Comparison of ENCODE assay signal across 9 cellular contexts in the genomic region with DNA sequence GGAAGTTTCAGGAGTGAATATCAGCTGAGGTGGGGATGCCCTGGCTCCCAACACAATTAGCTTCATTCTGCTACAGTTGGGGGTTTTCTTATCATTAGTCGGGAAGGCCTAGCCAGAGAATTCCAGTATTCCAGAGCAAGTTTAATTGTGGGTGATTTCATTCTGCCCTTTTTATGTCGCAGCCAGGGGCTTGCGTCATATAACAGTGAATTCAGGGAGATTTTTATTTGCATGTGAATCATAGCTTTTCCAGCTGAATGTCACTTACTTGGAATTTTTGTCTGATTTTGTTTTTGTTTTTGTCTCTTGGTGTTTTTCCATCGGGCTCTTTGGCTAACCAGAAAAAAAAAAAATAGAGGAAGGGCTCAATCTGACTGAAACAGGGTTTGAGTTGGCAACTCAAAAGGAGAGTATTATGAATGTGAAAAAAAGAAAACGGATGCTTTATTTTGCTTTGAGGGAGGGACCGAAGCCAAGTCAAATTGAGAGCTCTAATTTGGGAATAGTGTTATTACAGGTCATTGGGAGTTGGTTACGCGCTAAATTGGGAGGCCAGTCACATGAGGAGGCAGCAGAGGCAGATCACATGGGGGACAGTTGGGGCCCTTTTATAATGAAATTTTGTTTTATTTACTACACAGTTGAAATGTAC.
DNase-seq lines count a peak whose midpoint lies in the region; ATAC-seq and TF ChIP-seq lines count a peak whose summit lies in the region.
"Had no signal": no experiment of that assay in that cellular context is flagged by ENCODE, and none has a peak within 500 bp of the region (broad histone marks: within the 10 kb centered on the region; RNA-seq: fewer than 3 reads in every experiment).

No MANE protein-coding gene starts in this region.

- no peak overlapping the region for H3K4me3 Mint-ChIP-seq in T-helper 2 cell treated with Interferon-gamma antibody and Interleukin-4, amounts not matched to agents 5 μg/mL and 100 μg/mL, for 36 hours
- H3K4me3 Mint-ChIP-seq in WTC11 = no peak overlapping the region

- no peaks in the 10 kb centered on the region for H3K36me3 Mint-ChIP-seq in T-helper 2 cell treated with Interferon-gamma antibody and Interleukin-4, amounts not matched to agents 5 μg/mL and 100 μg/mL, for 36 hours (ENCODE audit: low read depth)
- no peaks in the 10 kb centered on the region for H3K36me3 Mint-ChIP-seq in WTC11

- peaks cover 86% of the 10 kb centered on the region for H3K79me2 ChIP-seq in GM23248 (ENCODE audit: insufficient read depth)

- CTCF ChIA-PET in WTC11 (lab: Charles Lee) = interaction anchor here (0.6 to 5.0 kb wide), 7 partner anchors 9 to 128 kb away, joined by 3 to 26 read pairs (median 3); no protein-coding TSS in a partner anchor

- ATAC-seq in WTC11 = no peak
- ATAC-seq in GM21619 (IDR thresholded peaks at IDR 0.05; ENCODE audit: unreplicated experiment) = no peak

- H3K4me1 ChIP-seq in GM23248 (ENCODE audit: insufficient read depth) (peaks cover 60% of the 10 kb centered on the region), stomach smooth muscle (ENCODE audit: control insufficient read depth, insufficient read depth, low read length) (peaks cover 59% of the 10 kb centered on the region)

- no peak overlapping the region for H2AFZ ChIP-seq in GM23248

- peaks cover 39% of the 10 kb centered on the region for H3K27me3 Mint-ChIP-seq in T-helper 2 cell treated with Interferon-gamma antibody and Interleukin-4, amounts not matched to agents 5 μg/mL and 100 μg/mL, for 36 hours (ENCODE audit: low read depth)
- no peaks in the 10 kb centered on the region for H3K27me3 Mint-ChIP-seq in WTC11 (ENCODE audit: low read depth)

- H3K4me2 ChIP-seq in GM23248 (ENCODE audit: unreplicated experiment) = peak overlapping the region; percentile 88

- H3K27me3 ChIP-seq in GM23248 (replicated peaks; ENCODE audit: insufficient read depth) (no peaks in the 10 kb centered on the region), stomach smooth muscle (ENCODE audit: control insufficient read depth in 1 of 2, insufficient read depth in 2 of 2, low read length in 2 of 2) (no peaks in the 10 kb centered on the region)

- H3K4me3 ChIP-seq in GM23248 = peak overlapping the region; percentile 53
- no peak overlapping the region for H3K4me3 ChIP-seq in cardiac fibroblast (replicated peaks in 1 of 2; ENCODE audit: low read depth in 2 of 2, low read length in 2 of 2)
- H3K4me3 ChIP-seq in stomach smooth muscle (ENCODE audit: low read length in 2 of 2) = peak overlapping the region in 1 of 2 donors; percentile 40

- H3K9me3 ChIP-seq in GM23248 (ENCODE audit: low read depth) = no peaks in the 10 kb centered on the region
- H3K9me3 ChIP-seq in stomach smooth muscle (ENCODE audit: control insufficient read depth in 2 of 2, low read length in 2 of 2) = no peaks in the 10 kb centered on the region

- H3K27ac Mint-ChIP-seq in T-helper 2 cell treated with Interferon-gamma antibody and Interleukin-4, amounts not matched to agents 5 μg/mL and 100 μg/mL, for 36 hours = no peak overlapping the region
- H3K27ac Mint-ChIP-seq in WTC11 = no peak overlapping the region

- no peaks in the 10 kb centered on the region for H4K20me1 ChIP-seq in GM23248 (ENCODE audit: insufficient read depth)

- H3K4me1 Mint-ChIP-seq in T-helper 2 cell treated with Interferon-gamma antibody and Interleukin-4, amounts not matched to agents 5 μg/mL and 100 μg/mL, for 36 hours (ENCODE audit: low read depth) = peaks cover 17% of the 10 kb centered on the region
- H3K4me1 Mint-ChIP-seq in WTC11 = peaks cover 40% of the 10 kb centered on the region

- DNase-seq in GM23248 (peak; percentile 94), cardiac fibroblast (ENCODE audit: low read depth in 2 of 2) (peak; percentile 92), kidney glomerular epithelial cell (lab: John Stamatoyannopoulos, UW) (peak; percentile 69), WTC11 (ENCODE audit: low spot score) (no peak), GM19240 (ENCODE audit: insufficient read length, low spot score) (no peak)
- no peak for DNase-seq in T-helper 2 cell treated with Interferon-gamma antibody and Interleukin-4, amounts not matched to agents 5 μg/mL and 100 μg/mL, for 36 hours (ENCODE audit: low spot score)
- DNase-seq: activated naive CD4-positive, alpha-beta T cell treated with Interleukin-2 at 50 U/mL for 16 hours had no signal

- 4 to 5% methylated on average over 8 of the region's 8 CpGs for WGBS in GM23248 (ENCODE audit: low coverage in 1 of 2, low lambda C conversion rate in 2 of 2, missing lambda C conversion rate in 2 of 2), 2 experiments

- POLR2A ChIA-PET in WTC11 (lab: Charles Lee) = no interaction called here

- peak overlapping the region; percentile 69 for H3K9ac ChIP-seq in GM23248
- peak overlapping the region in 1 of 2 donors; percentile 36 for H3K9ac ChIP-seq in stomach smooth muscle (ENCODE audit: low read length in 2 of 2)

- TF ChIP-seq CTCF in cardiac fibroblast (IDR thresholded peaks at IDR 0.05; ENCODE audit: low read depth, low read length) = no peak
- no peak for TF ChIP-seq CTCF in WTC11 (IDR thresholded peaks at IDR 0.05)

- H3K27ac ChIP-seq in GM23248 (peak overlapping the region; percentile 88), stomach smooth muscle (ENCODE audit: low read length) (peak overlapping the region; percentile 73)

- no peaks in the 10 kb centered on the region for H3K9me2 ChIP-seq in GM23248 (ENCODE audit: insufficient read depth)

- H3K9me3 Mint-ChIP-seq in T-helper 2 cell treated with Interferon-gamma antibody and Interleukin-4, amounts not matched to agents 5 μg/mL and 100 μg/mL, for 36 hours = no peaks in the 10 kb centered on the region
- H3K9me3 Mint-ChIP-seq in WTC11 = no peaks in the 10 kb centered on the region

- H3K36me3 ChIP-seq in GM23248 (ENCODE audit: low read depth) (no peaks in the 10 kb centered on the region), stomach smooth muscle (ENCODE audit: control insufficient read depth in 2 of 2, insufficient read depth in 2 of 2, low read length in 2 of 2) (no peaks in the 10 kb centered on the region)

- in situ Hi-C loops in GM23248 (cut with MboI) = no loop called here

- peaks cover 38% of the 10 kb centered on the region for H3F3A ChIP-seq in GM23248 (ENCODE audit: insufficient read depth)

TF ChIP-seq in WTC11, 78 proteins besides CTCF, POLR2A, EP300 and RAD21 (continues in another document):
- TF ChIP-seq, protein P1, sequence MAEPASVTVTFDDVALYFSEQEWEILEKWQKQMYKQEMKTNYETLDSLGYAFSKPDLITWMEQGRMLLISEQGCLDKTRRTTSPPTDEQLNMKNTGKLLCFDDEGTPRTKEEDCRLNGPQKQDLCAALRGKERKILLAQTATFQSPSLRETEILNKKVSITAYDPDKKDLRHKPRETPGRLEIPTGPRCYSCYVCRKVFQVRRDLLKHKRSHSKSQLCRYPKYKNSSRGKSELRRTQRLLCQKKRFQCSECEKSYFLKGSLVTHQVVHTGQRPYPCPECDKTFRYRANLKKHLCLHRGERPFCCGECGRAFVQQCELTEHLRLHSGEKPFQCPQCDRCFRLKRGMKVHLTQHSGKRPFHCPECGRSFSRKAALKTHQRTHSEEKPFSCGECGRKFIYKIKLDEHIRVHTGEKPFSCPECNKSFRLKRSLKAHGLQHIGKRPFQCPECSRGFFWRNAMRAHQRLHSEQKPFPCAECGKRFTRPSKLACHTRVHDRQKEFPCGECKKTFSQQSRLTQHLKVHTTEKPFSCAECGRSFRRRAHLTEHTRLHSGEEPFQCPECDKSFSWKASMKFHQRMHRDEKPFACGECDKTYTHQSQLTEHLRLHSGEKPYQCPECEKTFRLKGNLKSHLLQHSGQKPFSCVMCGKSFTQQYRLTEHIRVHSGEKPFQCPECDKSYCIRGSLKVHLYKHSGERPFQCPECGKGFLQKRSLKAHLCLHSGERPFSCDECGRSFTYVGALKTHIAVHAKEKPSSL (CRISPR knock-in tag; conservative IDR thresholded peaks at IDR 0.05) = no peak
- TF ChIP-seq, protein P2, sequence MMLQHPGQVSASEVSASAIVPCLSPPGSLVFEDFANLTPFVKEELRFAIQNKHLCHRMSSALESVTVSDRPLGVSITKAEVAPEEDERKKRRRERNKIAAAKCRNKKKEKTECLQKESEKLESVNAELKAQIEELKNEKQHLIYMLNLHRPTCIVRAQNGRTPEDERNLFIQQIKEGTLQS (CRISPR knock-in tag; conservative IDR thresholded peaks at IDR 0.05) = no peak
- TF ChIP-seq, protein P3, sequence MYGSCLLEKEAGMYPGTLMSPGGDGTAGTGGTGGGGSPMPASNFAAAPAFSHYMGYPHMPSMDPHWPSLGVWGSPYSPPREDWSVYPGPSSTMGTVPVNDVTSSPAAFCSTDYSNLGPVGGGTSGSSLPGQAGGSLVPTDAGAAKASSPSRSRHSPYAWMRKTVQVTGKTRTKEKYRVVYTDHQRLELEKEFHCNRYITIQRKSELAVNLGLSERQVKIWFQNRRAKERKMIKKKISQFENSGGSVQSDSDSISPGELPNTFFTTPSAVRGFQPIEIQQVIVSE (CRISPR knock-in tag; IDR thresholded peaks at IDR 0.05; ENCODE audit: borderline replicate concordance) = no peak
- TF ChIP-seq FOXJ3 (CRISPR knock-in tag; IDR thresholded peaks at IDR 0.05; ENCODE audit: borderline replicate concordance) = no peak
- no peak for TF ChIP-seq GABPB1 (CRISPR knock-in tag; IDR thresholded peaks at IDR 0.05)
- no peak for TF ChIP-seq CBFB (CRISPR knock-in tag; IDR thresholded peaks at IDR 0.05; ENCODE audit: low read depth)
- TF ChIP-seq GRHL2 (CRISPR knock-in tag; IDR thresholded peaks at IDR 0.05; ENCODE audit: insufficient replicate concordance, severe bottlenecking) = no peak
- TF ChIP-seq, protein P4, sequence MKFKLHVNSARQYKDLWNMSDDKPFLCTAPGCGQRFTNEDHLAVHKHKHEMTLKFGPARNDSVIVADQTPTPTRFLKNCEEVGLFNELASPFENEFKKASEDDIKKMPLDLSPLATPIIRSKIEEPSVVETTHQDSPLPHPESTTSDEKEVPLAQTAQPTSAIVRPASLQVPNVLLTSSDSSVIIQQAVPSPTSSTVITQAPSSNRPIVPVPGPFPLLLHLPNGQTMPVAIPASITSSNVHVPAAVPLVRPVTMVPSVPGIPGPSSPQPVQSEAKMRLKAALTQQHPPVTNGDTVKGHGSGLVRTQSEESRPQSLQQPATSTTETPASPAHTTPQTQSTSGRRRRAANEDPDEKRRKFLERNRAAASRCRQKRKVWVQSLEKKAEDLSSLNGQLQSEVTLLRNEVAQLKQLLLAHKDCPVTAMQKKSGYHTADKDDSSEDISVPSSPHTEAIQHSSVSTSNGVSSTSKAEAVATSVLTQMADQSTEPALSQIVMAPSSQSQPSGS (CRISPR knock-in tag; IDR thresholded peaks at IDR 0.05; ENCODE audit: borderline replicate concordance, low read depth) = no peak

Comparison
In these comparisons a context has a peak if more than half of its experiments do, and no peak if none do; other contexts are left out.
1. DNase-seq: peak in GM23248 (single experiment), cardiac fibroblast (2 of 2) and kidney glomerular epithelial cell (single experiment); none in T-helper 2 cell treated with Interferon-gamma antibody and Interleukin-4, amounts not matched to agents 5 μg/mL and 100 μg/mL, for 36 hours (single experiment), WTC11 (single experiment) and GM19240 (single experiment).